In genomic region chr18:67726882-67727281, GRCh38 we compare ENCODE assay signal across 18 cellular contexts.
DNase-seq lines count a peak whose midpoint lies in the region; ATAC-seq lines count a peak whose summit lies in the region.
"Had no signal": no experiment of that assay in that cellular context is flagged by ENCODE, and none has a peak within 500 bp of the region (broad histone marks: within the 10 kb centered on the region; RNA-seq: fewer than 3 reads in every experiment).

No MANE protein-coding gene starts in this region.

- ATAC-seq in HG03342 (IDR thresholded peaks at IDR 0.05; ENCODE audit: unreplicated experiment) (peak; percentile 61), HG03139 (IDR thresholded peaks at IDR 0.05; ENCODE audit: unreplicated experiment) (no peak), GM21367 (IDR thresholded peaks at IDR 0.05; ENCODE audit: unreplicated experiment) (no peak)
- ATAC-seq: HepG2, K562 had no signal

- peak; percentile 8 for DNase-seq in NCI-H82 (lab: John Stamatoyannopoulos, UW)
- DNase-seq in NCI-H82 treated with DMSO at 0.1 percent for 48 hours (lab: John Stamatoyannopoulos, UW; ENCODE audit: unreplicated experiment), result no peak
- peak; percentile 19 for DNase-seq in NCI-H1694 treated with DMSO at 0.1 percent for 48 hours (lab: John Stamatoyannopoulos, UW)
- peak; percentile 41 for DNase-seq in myocyte (ENCODE audit: low read depth)
- DNase-seq in GF-D8 (lab: John Stamatoyannopoulos, UW), result no peak
- DNase-seq: AML-193; CD4-positive, alpha-beta T cell; HCEC 1CT; MG63; NCI-H2081; NCI-H345; NCI-H524; SIG-M5 had no signal

Comparison
In these comparisons a context has a peak if more than half of its experiments do, and no peak if none do; other contexts are left out.
1. DNase-seq: peak in NCI-H82 (single experiment), NCI-H1694 treated with DMSO at 0.1 percent for 48 hours (single experiment) and myocyte (single experiment); none in NCI-H82 treated with DMSO at 0.1 percent for 48 hours (single experiment) and GF-D8 (single experiment).